In genomic region chr16:75260856-75261589, GRCh38 we compare ENCODE assay signal across 16 cellular contexts. TPM values are rescaled to one million over a fixed set of nuclear protein-coding genes. Genes with fewer than 3 reads are reported as not detected.
DNase-seq lines count a peak whose midpoint lies in the region; ATAC-seq and TF ChIP-seq lines count a peak whose summit lies in the region.
"Had no signal": no experiment of that assay in that cellular context is flagged by ENCODE, and none has a peak within 500 bp of the region (broad histone marks: within the 10 kb centered on the region; RNA-seq: fewer than 3 reads in every experiment).

No MANE protein-coding gene starts in this region.

- intact Hi-C loops in left ventricle myocardium superior (cut with micrococcal nuclease) (no loop called here), heart right ventricle (cut with DNase I) (loop anchor here in 1 of 10 donors (5.0 kb wide), 1 partner anchor 41 kb away; no protein-coding TSS in a partner anchor)

- H3K9me3 Mint-ChIP-seq in chondrocyte (ENCODE audit: low read depth) (no peaks in the 10 kb centered on the region), nephron (no peaks in the 10 kb centered on the region), type B pancreatic cell (no peaks in the 10 kb centered on the region)
- H3K9me3 Mint-ChIP-seq in T-helper 2 cell treated with Interferon-gamma antibody and Interleukin-4, amounts not matched to agents 5 μg/mL and 100 μg/mL, for 36 hours = no peaks in the 10 kb centered on the region

- DNase-seq in left ventricle myocardium superior = peak; percentile 26
- no peak for DNase-seq in heart right ventricle
- peak; percentile 93 for DNase-seq in chondrocyte (ENCODE audit: low spot score)
- DNase-seq in type B pancreatic cell (ENCODE audit: extremely low spot score, unreplicated experiment) = no peak
- DNase-seq in T-helper 2 cell treated with Interferon-gamma antibody and Interleukin-4, amounts not matched to agents 5 μg/mL and 100 μg/mL, for 36 hours (ENCODE audit: low spot score) = no peak
- DNase-seq in GM20000 (ENCODE audit: low spot score) = no peak
- DNase-seq: activated naive CD4-positive, alpha-beta T cell treated with Interleukin-2 at 50 U/mL for 16 hours; Kasumi-1; NCI-H1417 treated with DMSO at 0.1 percent for 48 hours; NCI-H2227 treated with DMSO at 0.1 percent for 48 hours; stimulated activated naive CD8-positive, alpha-beta T cell treated with anti-CD3 and anti-CD28 coated beads, Interleukin-15, Interleukin-2, amounts not matched to agents 100 U/mL and 50 U/mL, for 24 hours; T1000 had no signal

- H3K27me3 Mint-ChIP-seq in chondrocyte (ENCODE audit: low read depth) = no peaks in the 10 kb centered on the region
- no peaks in the 10 kb centered on the region for H3K27me3 Mint-ChIP-seq in nephron (ENCODE audit: low read depth)
- no peaks in the 10 kb centered on the region for H3K27me3 Mint-ChIP-seq in type B pancreatic cell
- H3K27me3 Mint-ChIP-seq in T-helper 2 cell treated with Interferon-gamma antibody and Interleukin-4, amounts not matched to agents 5 μg/mL and 100 μg/mL, for 36 hours (ENCODE audit: low read depth) = peaks cover 35% of the 10 kb centered on the region

- H3K4me3 Mint-ChIP-seq in chondrocyte (ENCODE audit: unreplicated experiment) (no peak overlapping the region), nephron (peak overlapping the region; percentile 7 to 54 (median 45)), type B pancreatic cell (peak overlapping the region; percentile 12)
- no peak overlapping the region for H3K4me3 Mint-ChIP-seq in T-helper 2 cell treated with Interferon-gamma antibody and Interleukin-4, amounts not matched to agents 5 μg/mL and 100 μg/mL, for 36 hours

- 77 to 84% methylated on average over 9 to 10 of the region's 10 CpGs for WGBS in heart right ventricle, 2 donors

- no peak for ATAC-seq in left ventricle myocardium superior
- no peak for ATAC-seq in heart right ventricle
- no peak for ATAC-seq in HG02852 (IDR thresholded peaks at IDR 0.05; ENCODE audit: unreplicated experiment)
- ATAC-seq: stimulated activated naive CD8-positive, alpha-beta T cell treated with anti-CD3 and anti-CD28 coated beads, Interleukin-15, Interleukin-2, amounts not matched to agents 100 U/mL and 50 U/mL, for 24 hours had no signal

- H3K27ac Mint-ChIP-seq in chondrocyte (ENCODE audit: unreplicated experiment) = peak overlapping the region; percentile 82
- H3K27ac Mint-ChIP-seq in nephron = peak overlapping the region; percentile 18 to 68 (median 34)
- no peak overlapping the region for H3K27ac Mint-ChIP-seq in type B pancreatic cell
- H3K27ac Mint-ChIP-seq in T-helper 2 cell treated with Interferon-gamma antibody and Interleukin-4, amounts not matched to agents 5 μg/mL and 100 μg/mL, for 36 hours = no peak overlapping the region

- no peak overlapping the region for H3K4me3 ChIP-seq in heart right ventricle
- H3K4me3 ChIP-seq: SJSA1 had no signal

- peaks cover 55 to 91% (median 80%) of the 10 kb centered on the region in 9 donors for H3K4me1 ChIP-seq in heart right ventricle

- H3K27ac ChIP-seq in heart right ventricle = peak overlapping the region in 3 of 10 donors; percentile 22 to 99 (median 27)
- H3K27ac ChIP-seq: SJSA1 had no signal

- no peak for TF ChIP-seq CTCF in heart right ventricle (IDR thresholded peaks at IDR 0.05)
- TF ChIP-seq CTCF in chondrocyte (IDR thresholded peaks at IDR 0.05) = no peak
- TF ChIP-seq CTCF in nephron (IDR thresholded peaks at IDR 0.05; ENCODE audit: unreplicated experiment in 3 of 3) = no peak
- TF ChIP-seq CTCF in type B pancreatic cell (conservative IDR thresholded peaks at IDR 0.05) = no peak
- TF ChIP-seq CTCF in GM20000 (IDR thresholded peaks at IDR 0.05; ENCODE audit: extremely low read depth, missing control alignments) = no peak

- peaks cover 0 to 6% (median 0%) of the 10 kb centered on the region in 9 donors for H3K36me3 ChIP-seq in heart right ventricle

- H3K9me3 ChIP-seq in heart right ventricle = no peaks in the 10 kb centered on the region

- no peaks in the 10 kb centered on the region for H3K36me3 Mint-ChIP-seq in chondrocyte (ENCODE audit: low read depth)
- H3K36me3 Mint-ChIP-seq in nephron (ENCODE audit: low read depth) = peaks cover 5% of the 10 kb centered on the region
- no peaks in the 10 kb centered on the region for H3K36me3 Mint-ChIP-seq in type B pancreatic cell
- H3K36me3 Mint-ChIP-seq in T-helper 2 cell treated with Interferon-gamma antibody and Interleukin-4, amounts not matched to agents 5 μg/mL and 100 μg/mL, for 36 hours (ENCODE audit: low read depth) = no peaks in the 10 kb centered on the region

- H3K27me3 ChIP-seq in heart right ventricle = peaks cover 0 to 66% (median 0%) of the 10 kb centered on the region in 7 donors
- H3K27me3 ChIP-seq: SJSA1 had no signal

- H3K4me1 Mint-ChIP-seq in chondrocyte (ENCODE audit: low read depth) (peaks cover 77% of the 10 kb centered on the region), nephron (peaks cover 69% of the 10 kb centered on the region), type B pancreatic cell (ENCODE audit: unreplicated experiment) (peaks cover 40% of the 10 kb centered on the region)
- H3K4me1 Mint-ChIP-seq in T-helper 2 cell treated with Interferon-gamma antibody and Interleukin-4, amounts not matched to agents 5 μg/mL and 100 μg/mL, for 36 hours (ENCODE audit: low read depth) = no peaks in the 10 kb centered on the region

RNA-seq across cellular contexts. Expression of gene BCAR1, which starts 9.6 kb away (rescaled TPM):
- total RNA-seq in left ventricle myocardium superior (82.9 TPM), heart right ventricle (10 to 100 TPM; 56.1 to 85.2 (median 72.4) TPM), chondrocyte (125 to 140 TPM (median 125 TPM) in 3 replicates), type B pancreatic cell (ENCODE audit: low replicate concordance) (67.2 and 73.0 TPM in 2 replicates)
- polyA plus RNA-seq in heart right ventricle = 10 to 100 TPM; 54.6 to 65.8 TPM

RNA-seq across cellular contexts. Expression of gene CTRB1, which starts 42.2 kb away (rescaled TPM):
- not detected for total RNA-seq in left ventricle myocardium superior
- total RNA-seq in heart right ventricle = 1 to 10 TPM in 7 of 10 donors, not detected in 3; 1.8 to 3.8 (median 2.6) TPM
- polyA plus RNA-seq in heart right ventricle = 1 to 10 TPM in 1 of 2 donors, not detected in 1; 1.0 TPM
- total RNA-seq in chondrocyte = not detected in 3 replicates
- not detected in 2 replicates for total RNA-seq in type B pancreatic cell (ENCODE audit: low replicate concordance)
- total RNA-seq: A673, SJSA1 had no signal

RNA-seq across cellular contexts. Expression of gene CTRB2, which starts 54.1 kb away (rescaled TPM):
- total RNA-seq in left ventricle myocardium superior (not detected), heart right ventricle (1 to 10 TPM in 7 of 10 donors, not detected in 3; 2.0 to 3.8 (median 2.8) TPM), chondrocyte (not detected in 3 replicates), type B pancreatic cell (ENCODE audit: low replicate concordance) (not detected in 2 replicates)
- under 1 TPM in 1 of 2 donors, not detected in 1; 0.42 TPM for polyA plus RNA-seq in heart right ventricle
- total RNA-seq: A673, SJSA1 had no signal

Comparison
In these comparisons a context has a peak if more than half of its experiments do, and no peak if none do; other contexts are left out.
1. DNase-seq: peak in left ventricle myocardium superior (single experiment) and chondrocyte (single experiment); none in heart right ventricle (0 of 2), type B pancreatic cell (single experiment), T-helper 2 cell treated with Interferon-gamma antibody and Interleukin-4, amounts not matched to agents 5 μg/mL and 100 μg/mL, for 36 hours (single experiment) and GM20000 (single experiment).
2. H3K27ac Mint-ChIP-seq: peak in chondrocyte (single experiment) and nephron (3 of 3); none in type B pancreatic cell (single experiment) and T-helper 2 cell treated with Interferon-gamma antibody and Interleukin-4, amounts not matched to agents 5 μg/mL and 100 μg/mL, for 36 hours (single experiment).
3. H3K4me3 Mint-ChIP-seq: peak in nephron (3 of 3) and type B pancreatic cell (single experiment); none in chondrocyte (single experiment) and T-helper 2 cell treated with Interferon-gamma antibody and Interleukin-4, amounts not matched to agents 5 μg/mL and 100 μg/mL, for 36 hours (single experiment).